ENCODE assay signal across 15 cellular contexts in genomic region chr18:55968550-55968949, GRCh38.
"Had no signal": no experiment of that assay in that cellular context is flagged by ENCODE, and none has a peak within 500 bp of the region (broad histone marks: within the 10 kb centered on the region; RNA-seq: fewer than 3 reads in every experiment).

No MANE protein-coding gene starts in this region.

- DNase-seq: activated CD4-positive, alpha-beta memory T cell treated with anti-CD3 and anti-CD28 coated beads, Interleukin-2, amount 10 ng/mL, durations not matched to agents 7 days and 5 days; activated naive CD4-positive, alpha-beta T cell; caudate nucleus; colonic mucosa; effector CD4-positive, alpha-beta T cell; hypothalamus; kidney glomerular epithelial cell; stimulated activated CD4-positive, alpha-beta T cell treated with anti-CD3 and anti-CD28 coated beads, Interleukin-4, amount 100 ng/mL, for 1 hour; stimulated activated CD8-positive, alpha-beta memory T cell treated with anti-CD3 and anti-CD28 coated beads, Interleukin-4, amount 100 ng/mL, for 48 hours; stimulated activated naive CD8-positive, alpha-beta T cell treated with anti-CD3 and anti-CD28 coated beads, Interleukin-15, Interleukin-2, amounts not matched to agents 100 U/mL and 50 U/mL, for 24 hours; T-helper 9 cell; upper lobe of right lung had no signal

- H3K4me1 Mint-ChIP-seq: activated CD4-positive, alpha-beta memory T cell treated with anti-CD3 and anti-CD28 coated beads, Interleukin-2, amount 10 ng/mL, durations not matched to agents 7 days and 5 days had no signal

- H3K9me3 Mint-ChIP-seq: activated T-helper 1 cell treated with anti-CD3 and anti-CD28 coated beads, Interleukin-12 subunit alpha, Interleukin-12 subunit beta, Interleukin-2, Interleukin-4 antibody, amounts not matched to agents 30 ng/mL and 10 ng/mL and 1 ng/mL, durations not matched to agents 14 hours and 24 hours and 36 hours had no signal

- FAIRE-seq: endothelial cell of umbilical vein had no signal

- H3K4me3 Mint-ChIP-seq: activated CD4-positive, alpha-beta memory T cell treated with anti-CD3 and anti-CD28 coated beads, Interleukin-2, amount 10 ng/mL, durations not matched to agents 7 days and 5 days; activated T-helper 1 cell treated with anti-CD3 and anti-CD28 coated beads, Interleukin-12 subunit alpha, Interleukin-12 subunit beta, Interleukin-2, Interleukin-4 antibody, amounts not matched to agents 30 ng/mL and 10 ng/mL and 1 ng/mL, durations not matched to agents 14 hours and 24 hours and 36 hours; neural crest cell had no signal

- H3K27me3 Mint-ChIP-seq: activated CD4-positive, alpha-beta memory T cell treated with anti-CD3 and anti-CD28 coated beads, Interleukin-2, amount 10 ng/mL, durations not matched to agents 7 days and 5 days had no signal

- ATAC-seq: stimulated activated naive CD8-positive, alpha-beta T cell treated with anti-CD3 and anti-CD28 coated beads, Interleukin-15, Interleukin-2, amounts not matched to agents 100 U/mL and 50 U/mL, for 24 hours; upper lobe of right lung had no signal
